ENCODE assay signal across 20 cellular contexts in genomic region chr2:133092571-133092970, GRCh38.
"Had no signal": no experiment of that assay in that cellular context is flagged by ENCODE, and none has a peak within 500 bp of the region (broad histone marks: within the 10 kb centered on the region; RNA-seq: fewer than 3 reads in every experiment).

No MANE protein-coding gene starts in this region.

- H3K27me3 Mint-ChIP-seq: activated naive CD8-positive, alpha-beta T cell; central memory CD8-positive, alpha-beta T cell; stimulated activated memory B cell treated with anti-CD40 and anti-IgM and Interleukin-4, amounts not matched to agents 10 μg/mL and 1 μg/mL and 100 μg/mL, for 72 hours; T-helper 17 cell had no signal

- H3K9me3 Mint-ChIP-seq: activated T-helper 1 cell treated with anti-CD3 and anti-CD28 coated beads, Interleukin-12 subunit alpha, Interleukin-12 subunit beta, Interleukin-2, Interleukin-4 antibody, amounts not matched to agents 30 ng/mL and 10 ng/mL and 1 ng/mL, durations not matched to agents 14 hours and 24 hours and 36 hours; nephron had no signal

- ATAC-seq: sciatic nerve; stimulated activated memory B cell treated with anti-CD40 and anti-IgM and Interleukin-4, amounts not matched to agents 10 μg/mL and 1 μg/mL and 100 μg/mL, for 72 hours; T-helper 17 cell; upper lobe of right lung had no signal

- DNase-seq: activated CD4-positive, alpha-beta T cell treated with anti-CD3 and anti-CD28 coated beads for 1 hour; activated CD4-positive, alpha-beta T cell treated with anti-CD3 and anti-CD28 coated beads, Interleukin-2, amount 50 U/mL, for 48 hours; activated gamma-delta T cell treated with Interleukin-2 at 50 U/mL for 16 hours; amygdala; colonic mucosa; endodermal cell; kidney glomerular epithelial cell; left ventricle myocardium inferior; mammary epithelial cell; midbrain; stimulated activated CD4-positive, alpha-beta T cell treated with anti-CD3 and anti-CD28 coated beads, Interleukin-4, amount 100 ng/mL, for 4 hours; T-helper 17 cell; upper lobe of right lung; WERI-Rb-1 had no signal

- H3K36me3 Mint-ChIP-seq: activated naive CD8-positive, alpha-beta T cell; stimulated activated memory B cell treated with anti-CD40 and anti-IgM and Interleukin-4, amounts not matched to agents 10 μg/mL and 1 μg/mL and 100 μg/mL, for 72 hours had no signal

- H3K27ac Mint-ChIP-seq: activated naive CD8-positive, alpha-beta T cell; activated T-helper 1 cell treated with anti-CD3 and anti-CD28 coated beads, Interleukin-12 subunit alpha, Interleukin-12 subunit beta, Interleukin-2, Interleukin-4 antibody, amounts not matched to agents 30 ng/mL and 10 ng/mL and 1 ng/mL, durations not matched to agents 14 hours and 24 hours and 36 hours; endodermal cell; nephron; stimulated activated memory B cell treated with anti-CD40 and anti-IgM and Interleukin-4, amounts not matched to agents 10 μg/mL and 1 μg/mL and 100 μg/mL, for 72 hours; T-helper 17 cell had no signal

- H3K4me3 Mint-ChIP-seq: activated naive CD8-positive, alpha-beta T cell; activated T-helper 1 cell treated with anti-CD3 and anti-CD28 coated beads, Interleukin-12 subunit alpha, Interleukin-12 subunit beta, Interleukin-2, Interleukin-4 antibody, amounts not matched to agents 30 ng/mL and 10 ng/mL and 1 ng/mL, durations not matched to agents 14 hours and 24 hours and 36 hours; central memory CD8-positive, alpha-beta T cell; endodermal cell; nephron; stimulated activated memory B cell treated with anti-CD40 and anti-IgM and Interleukin-4, amounts not matched to agents 10 μg/mL and 1 μg/mL and 100 μg/mL, for 72 hours; T-helper 17 cell had no signal

- H3K4me1 Mint-ChIP-seq: central memory CD8-positive, alpha-beta T cell; nephron; stimulated activated memory B cell treated with anti-CD40 and anti-IgM and Interleukin-4, amounts not matched to agents 10 μg/mL and 1 μg/mL and 100 μg/mL, for 72 hours; T-helper 17 cell had no signal
